Comparison of ENCODE assay signal across 9 cellular contexts in genomic region chr1:152347116-152347728, GRCh38. TPM values are rescaled to one million over a fixed set of nuclear protein-coding genes. Genes with fewer than 3 reads are reported as not detected.
DNase-seq lines count a peak whose midpoint lies in the region; ATAC-seq and TF ChIP-seq lines count a peak whose summit lies in the region.
"Had no signal": no experiment of that assay in that cellular context is flagged by ENCODE, and none has a peak within 500 bp of the region (broad histone marks: within the 10 kb centered on the region; RNA-seq: fewer than 3 reads in every experiment).

No MANE protein-coding gene starts in this region.

- peak; percentile 23 for TF ChIP-seq CTCF in progenitor cell of endocrine pancreas (IDR thresholded peaks at IDR 0.05; ENCODE audit: unreplicated experiment)

- H3K27ac Mint-ChIP-seq in progenitor cell of endocrine pancreas: no peak overlapping the region

- H3K4me3 Mint-ChIP-seq in progenitor cell of endocrine pancreas (ENCODE audit: low read depth): no peak overlapping the region

- DNase-seq in Caki2 (ENCODE audit: low read depth) (peak; percentile 35), NCI-H226 (peak; percentile 45), fibroblast of peridontal ligament (ENCODE audit: extremely low read depth) (peak; percentile 80), progenitor cell of endocrine pancreas (ENCODE audit: low spot score, unreplicated experiment) (no peak), GOT3 (lab: John Stamatoyannopoulos, UW) (no peak)
- peak; percentile 19 to 25 for DNase-seq in activated CD4-positive, alpha-beta T cell treated with anti-CD3 and anti-CD28 coated beads, Interleukin-2, amount 50 U/mL, for 4 hours

- in situ Hi-C loops in Caki2 (cut with HindIII; ENCODE audit: low pct_unique_long_range_greater_than_20kb, low sequenced_read_pairs): no loop called here

- H3K27me3 Mint-ChIP-seq in progenitor cell of endocrine pancreas: no peaks in the 10 kb centered on the region

- no peaks in the 10 kb centered on the region for H3K4me1 Mint-ChIP-seq in progenitor cell of endocrine pancreas (ENCODE audit: low read depth)

- peaks cover 38% of the 10 kb centered on the region for H3K9me3 Mint-ChIP-seq in progenitor cell of endocrine pancreas (ENCODE audit: low read depth)

- ATAC-seq in GM21786 (IDR thresholded peaks at IDR 0.05; ENCODE audit: unreplicated experiment): peak; percentile 58
- ATAC-seq in GM18868 (IDR thresholded peaks at IDR 0.05; ENCODE audit: unreplicated experiment): no peak

- H3K36me3 Mint-ChIP-seq in progenitor cell of endocrine pancreas (ENCODE audit: insufficient read depth): no peaks in the 10 kb centered on the region

RNA-seq across cellular contexts. Expression of gene FLG2, which starts 12.6 kb away (rescaled TPM):
- not detected in 2 replicates for total RNA-seq in Caki2 (2014; rRNA removed; shearing (Covaris generic); ENCODE audit: low replicate concordance)
- not detected in 2 replicates for total RNA-seq in progenitor cell of endocrine pancreas
- total RNA-seq: urinary bladder had no signal

RNA-seq across cellular contexts. Expression of gene FLG, which starts 22.2 kb away (rescaled TPM):
- not detected in 2 replicates for total RNA-seq in Caki2 (2014; rRNA removed; shearing (Covaris generic); ENCODE audit: low replicate concordance)
- not detected in 2 replicates for total RNA-seq in progenitor cell of endocrine pancreas

Comparison
In these comparisons a context has a peak if more than half of its experiments do, and no peak if none do; other contexts are left out.
1. DNase-seq: peak in Caki2 (single experiment), NCI-H226 (single experiment), activated CD4-positive, alpha-beta T cell treated with anti-CD3 and anti-CD28 coated beads, Interleukin-2, amount 50 U/mL, for 4 hours (2 of 2) and fibroblast of peridontal ligament (single experiment); none in progenitor cell of endocrine pancreas (single experiment) and GOT3 (single experiment).